Comparison of ENCODE assay signal across 8 cellular contexts in the genomic region with DNA sequence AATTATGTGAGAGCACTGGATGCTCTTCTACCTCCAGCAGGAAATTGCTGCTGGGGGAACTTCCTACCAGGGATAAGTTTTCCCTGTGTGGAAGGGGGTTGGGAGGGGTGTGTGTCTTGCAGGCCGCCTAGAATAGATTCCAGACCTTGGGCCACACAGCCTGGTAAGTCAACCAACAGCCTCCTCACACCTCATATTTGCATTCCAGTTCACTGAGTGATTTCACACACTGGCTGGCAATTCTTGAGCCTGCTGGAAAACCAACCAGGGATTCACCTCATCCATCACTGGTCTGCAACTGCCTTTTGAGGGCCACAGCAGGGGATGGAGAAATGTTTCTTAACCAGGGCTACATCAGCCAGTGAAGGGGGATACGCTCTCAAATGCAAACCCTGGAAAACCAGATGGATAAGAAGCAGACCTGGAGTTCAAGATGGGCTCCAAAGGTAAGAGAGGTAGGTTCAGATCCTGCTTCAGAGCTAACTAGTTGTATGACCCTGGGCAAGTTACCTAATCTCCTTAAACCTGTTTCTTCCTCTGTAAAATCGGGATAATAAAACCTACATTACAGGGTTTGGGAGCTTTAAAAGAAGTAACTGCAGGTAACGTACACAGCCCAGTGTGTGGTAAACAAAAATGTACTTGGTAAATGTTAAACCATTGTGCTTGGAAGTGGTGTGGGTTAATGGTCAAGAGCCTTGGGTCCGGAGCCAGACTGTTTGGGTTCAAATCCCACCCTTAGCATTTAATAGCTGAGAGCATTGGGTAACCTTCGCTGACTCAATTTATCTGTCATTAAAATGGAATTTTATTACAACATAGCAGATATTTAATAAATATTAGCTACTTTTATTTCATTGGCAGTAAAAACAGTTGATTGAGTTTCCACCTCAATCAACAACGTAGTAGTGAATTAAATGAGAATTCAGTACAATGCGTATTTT. TPM values are rescaled to one million over a fixed set of nuclear protein-coding genes. Genes with fewer than 3 reads are reported as not detected.
DNase-seq lines count a peak whose midpoint lies in the region; TF ChIP-seq lines count a peak whose summit lies in the region.

No MANE protein-coding gene starts in this region.

- in situ Hi-C loops in ACHN (cut with HindIII; ENCODE audit: low pct_ligation_motif_present, low pct_unique_long_range_greater_than_20kb, low sequenced_read_pairs) = no loop called here

- peak overlapping the region; percentile 72 for H3K4me3 ChIP-seq in epithelial cell of proximal tubule (ENCODE audit: low read depth, low read length)

- DNase-seq in ACHN (peak; percentile 48), NCI-H460 (ENCODE audit: extremely low read depth, low read depth) (peak; percentile 29), epithelial cell of proximal tubule (ENCODE audit: low read depth) (no peak), myocyte (ENCODE audit: low read depth) (peak; percentile 71), NCI-H2029 (lab: John Stamatoyannopoulos, UW) (no peak), NCI-H69 (lab: John Stamatoyannopoulos, UW) (no peak), posterior vena cava (ENCODE audit: low spot score) (no peak)
- DNase-seq in stimulated activated CD4-positive, alpha-beta T cell treated with anti-CD3 and anti-CD28 coated beads, Interleukin-15, amount 100 ng/mL, for 24 hours = no peak

- intact Hi-C loops in posterior vena cava (cut with DNase I) = no loop called here

- TF ChIP-seq CTCF in epithelial cell of proximal tubule (conservative IDR thresholded peaks at IDR 0.05; ENCODE audit: low read depth, low read length) = no peak

RNA-seq across cellular contexts. Expression of a gene that starts 1.8 kb away (rescaled TPM):
- 88.9 and 101 TPM in 2 replicates for total RNA-seq in NCI-H460 (2014; rRNA removed; shearing (Covaris generic))
- 91.1 and 97.7 TPM in 2 replicates for polyA plus RNA-seq in NCI-H460 (2014; cell fraction: nucleus; rRNA removed)
- total RNA-seq in epithelial cell of proximal tubule (179 and 235 TPM in 2 replicates), myocyte (157 and 193 TPM in 2 replicates), posterior vena cava (1,000 to 10,000 TPM in 1 of 2 donors, 100 to 1,000 TPM in 1; 548 to 1,310 TPM)
- polyA plus RNA-seq in myocyte (2012) = 991 TPM

Comparison
In these comparisons a context has a peak if more than half of its experiments do, and no peak if none do; other contexts are left out.
1. DNase-seq: peak in ACHN (single experiment), NCI-H460 (single experiment) and myocyte (single experiment); none in epithelial cell of proximal tubule (single experiment), NCI-H2029 (single experiment), stimulated activated CD4-positive, alpha-beta T cell treated with anti-CD3 and anti-CD28 coated beads, Interleukin-15, amount 100 ng/mL, for 24 hours (single experiment), NCI-H69 (single experiment) and posterior vena cava (single experiment).